ENCODE assay signal across 1 cellular context in genomic region chr19:50417138-50417849, GRCh38.
TF ChIP-seq lines count a peak whose summit lies in the region.

No MANE protein-coding gene starts in this region.

TF ChIP-seq in IMR-90, 13 proteins besides CTCF, POLR2A, EP300 and RAD21:
- TF ChIP-seq RCOR1 (IDR thresholded peaks at IDR 0.05; ENCODE audit: insufficient replicate concordance, low read length): no peak
- no peak for TF ChIP-seq SMC3 (IDR thresholded peaks at IDR 0.05; ENCODE audit: low read depth, low read length)
- TF ChIP-seq FOS (IDR thresholded peaks at IDR 0.05; ENCODE audit: low read depth, low read length): no peak
- no peak for TF ChIP-seq CEBPB (IDR thresholded peaks at IDR 0.05; ENCODE audit: low read depth, low read length)
- no peak for TF ChIP-seq MAZ (IDR thresholded peaks at IDR 0.05; ENCODE audit: borderline replicate concordance, low read depth, low read length)
- no peak for TF ChIP-seq ELK1 (IDR thresholded peaks at IDR 0.05; ENCODE audit: borderline replicate concordance, low read depth, low read length)
- TF ChIP-seq RFX5 (IDR thresholded peaks at IDR 0.05; ENCODE audit: low read depth, low read length): no peak
- no peak for TF ChIP-seq USF2 (IDR thresholded peaks at IDR 0.05; ENCODE audit: low read depth, low read length)
- no peak for TF ChIP-seq CHD1 (IDR thresholded peaks at IDR 0.05; ENCODE audit: low read depth, low read length)
- TF ChIP-seq BHLHE40 (IDR thresholded peaks at IDR 0.05; ENCODE audit: low read depth, low read length): no peak
- no peak for TF ChIP-seq MXI1 (IDR thresholded peaks at IDR 0.05; ENCODE audit: borderline replicate concordance, low read depth, low read length)
